ENCODE assay signal across 1 cellular context in the genomic region with DNA sequence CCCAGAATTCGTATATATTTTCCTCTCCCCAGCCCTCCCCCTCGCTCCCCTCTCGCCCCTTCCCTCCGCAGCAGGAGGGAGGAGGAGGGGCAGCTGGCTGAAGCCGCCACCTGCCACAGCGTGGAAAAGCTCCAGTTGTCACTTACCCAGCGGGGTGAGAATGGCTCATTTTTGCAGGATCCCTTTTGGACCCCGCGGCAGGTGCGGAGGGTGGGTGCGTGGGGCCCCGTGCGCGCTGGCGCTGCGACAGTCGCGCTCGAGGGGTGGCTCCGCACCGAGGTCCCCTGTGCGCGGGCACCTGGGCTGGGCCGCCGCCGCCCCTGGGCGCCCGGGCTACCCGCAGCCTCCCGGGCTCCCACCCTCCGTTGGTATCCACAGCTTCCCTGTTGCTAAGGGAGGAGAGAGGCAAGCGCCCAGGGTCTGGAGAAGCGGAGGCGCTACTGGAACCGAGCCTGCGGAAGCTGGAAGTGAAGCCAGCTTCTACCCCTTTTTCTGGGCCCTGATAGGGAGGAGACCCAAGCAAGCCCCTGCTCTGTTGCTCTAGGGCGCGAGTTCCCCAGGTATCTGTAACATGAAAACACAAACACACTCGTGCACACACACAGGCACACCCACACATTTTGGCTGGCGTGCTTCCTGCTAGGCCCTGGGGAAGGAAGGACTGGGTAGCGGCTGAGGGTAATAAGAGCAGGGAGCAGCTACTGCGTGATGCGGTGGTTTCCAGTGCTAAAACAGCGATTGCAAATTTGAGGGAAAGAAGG.
TF ChIP-seq lines count a peak whose summit lies in the region.

A gene with protein sequence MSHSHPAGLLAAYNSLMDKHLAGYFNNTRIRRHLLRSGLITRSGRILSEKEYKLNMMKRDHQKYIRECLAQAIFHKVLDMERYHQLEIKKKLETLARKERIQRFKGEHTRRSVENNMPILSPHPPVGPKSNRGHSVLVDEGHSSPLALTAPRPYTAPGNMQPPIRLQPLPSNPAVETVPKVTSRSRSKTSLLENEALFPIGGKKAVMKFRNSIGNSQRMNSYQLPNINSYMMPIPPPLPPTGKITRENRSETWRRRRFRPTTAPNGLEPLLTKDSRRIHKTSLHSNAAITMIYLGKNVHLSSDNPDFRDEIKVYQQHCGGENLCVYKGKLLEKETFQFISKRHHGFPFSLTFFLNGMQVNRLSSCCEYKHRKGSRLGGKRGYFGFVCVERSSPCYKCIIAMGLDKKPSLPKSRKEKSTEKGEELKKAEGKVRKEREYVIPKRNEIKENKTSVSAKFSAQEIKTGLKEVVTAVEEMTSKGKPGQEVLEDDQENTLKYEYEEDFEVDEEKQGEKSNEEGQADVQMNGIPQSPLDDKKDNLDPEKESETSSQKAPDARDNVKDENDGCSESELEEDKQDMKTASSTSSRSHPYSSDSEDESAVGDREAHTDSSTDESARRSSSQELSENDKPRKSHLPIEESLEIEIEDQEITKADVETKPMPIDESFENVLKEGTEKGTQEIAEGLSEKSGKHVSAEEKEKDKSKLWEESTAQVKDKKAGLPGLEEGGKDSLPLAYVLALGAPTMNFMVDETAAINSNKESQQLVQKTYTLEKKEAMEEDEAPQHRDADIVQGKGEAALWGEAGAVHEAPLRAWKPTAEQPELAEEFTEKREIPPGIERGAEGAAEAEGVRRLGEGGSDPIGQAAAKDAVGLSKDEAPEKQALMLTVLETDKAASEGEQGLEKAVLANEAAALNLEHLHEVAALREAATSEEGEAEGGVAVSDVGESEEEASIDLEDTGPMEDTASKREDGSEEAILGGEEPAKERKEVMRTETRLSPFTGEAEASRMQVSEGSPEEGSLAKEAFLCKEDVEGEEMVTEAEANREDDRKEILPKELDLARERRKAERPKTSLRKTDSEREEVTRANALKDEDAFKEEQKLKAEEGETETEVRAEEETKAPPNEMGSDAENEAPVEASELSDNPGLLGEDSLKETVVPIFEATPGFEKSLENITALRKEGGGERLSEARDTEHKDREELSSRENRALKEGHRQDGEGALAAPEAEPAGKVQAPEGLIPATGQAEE (N-terminal part only) (minus strand): TSS at position 442 of the 761 bp plus-strand sequence. CDS start 273 bp downstream, at position 169.

TF ChIP-seq in neural cell, 6 proteins besides CTCF, POLR2A, EP300 and RAD21 (continued from another document):
- TF ChIP-seq, protein P1, sequence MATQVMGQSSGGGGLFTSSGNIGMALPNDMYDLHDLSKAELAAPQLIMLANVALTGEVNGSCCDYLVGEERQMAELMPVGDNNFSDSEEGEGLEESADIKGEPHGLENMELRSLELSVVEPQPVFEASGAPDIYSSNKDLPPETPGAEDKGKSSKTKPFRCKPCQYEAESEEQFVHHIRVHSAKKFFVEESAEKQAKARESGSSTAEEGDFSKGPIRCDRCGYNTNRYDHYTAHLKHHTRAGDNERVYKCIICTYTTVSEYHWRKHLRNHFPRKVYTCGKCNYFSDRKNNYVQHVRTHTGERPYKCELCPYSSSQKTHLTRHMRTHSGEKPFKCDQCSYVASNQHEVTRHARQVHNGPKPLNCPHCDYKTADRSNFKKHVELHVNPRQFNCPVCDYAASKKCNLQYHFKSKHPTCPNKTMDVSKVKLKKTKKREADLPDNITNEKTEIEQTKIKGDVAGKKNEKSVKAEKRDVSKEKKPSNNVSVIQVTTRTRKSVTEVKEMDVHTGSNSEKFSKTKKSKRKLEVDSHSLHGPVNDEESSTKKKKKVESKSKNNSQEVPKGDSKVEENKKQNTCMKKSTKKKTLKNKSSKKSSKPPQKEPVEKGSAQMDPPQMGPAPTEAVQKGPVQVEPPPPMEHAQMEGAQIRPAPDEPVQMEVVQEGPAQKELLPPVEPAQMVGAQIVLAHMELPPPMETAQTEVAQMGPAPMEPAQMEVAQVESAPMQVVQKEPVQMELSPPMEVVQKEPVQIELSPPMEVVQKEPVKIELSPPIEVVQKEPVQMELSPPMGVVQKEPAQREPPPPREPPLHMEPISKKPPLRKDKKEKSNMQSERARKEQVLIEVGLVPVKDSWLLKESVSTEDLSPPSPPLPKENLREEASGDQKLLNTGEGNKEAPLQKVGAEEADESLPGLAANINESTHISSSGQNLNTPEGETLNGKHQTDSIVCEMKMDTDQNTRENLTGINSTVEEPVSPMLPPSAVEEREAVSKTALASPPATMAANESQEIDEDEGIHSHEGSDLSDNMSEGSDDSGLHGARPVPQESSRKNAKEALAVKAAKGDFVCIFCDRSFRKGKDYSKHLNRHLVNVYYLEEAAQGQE (IDR thresholded peaks at IDR 0.05; ENCODE audit: borderline replicate concordance): no peak
